In the genomic region with DNA sequence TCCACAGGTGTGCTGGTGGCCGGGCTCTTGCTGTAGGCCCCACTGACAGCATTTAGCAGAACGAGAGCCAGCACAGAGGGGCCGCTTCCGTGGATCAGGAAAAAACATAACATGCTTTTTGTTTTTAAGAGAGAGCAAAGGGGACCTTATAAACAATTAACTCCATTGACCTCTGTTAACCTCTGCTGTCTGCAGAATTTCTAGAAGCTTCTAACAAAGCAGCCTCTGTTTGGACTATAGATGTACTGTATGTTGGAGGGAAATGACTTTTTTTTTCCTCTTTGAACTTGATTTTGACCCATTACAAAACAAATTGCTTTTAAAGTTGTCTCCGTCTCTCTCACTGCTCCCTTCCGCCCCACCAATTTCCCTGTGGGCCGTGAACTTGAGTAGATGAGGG, we compare ENCODE assay signal across 21 cellular contexts.
DNase-seq lines count a peak whose midpoint lies in the region; ATAC-seq and TF ChIP-seq lines count a peak whose summit lies in the region.
"Had no signal": no experiment of that assay in that cellular context is flagged by ENCODE, and none has a peak within 500 bp of the region (broad histone marks: within the 10 kb centered on the region; RNA-seq: fewer than 3 reads in every experiment).

No MANE protein-coding gene starts in this region.

- H3K27ac Mint-ChIP-seq in nephron progenitor cell = peak overlapping the region; percentile 47
- no peak overlapping the region for H3K27ac Mint-ChIP-seq in stimulated activated memory B cell treated with anti-CD40 and anti-IgM and Interleukin-4, amounts not matched to agents 10 μg/mL and 1 μg/mL and 100 μg/mL, for 72 hours
- H3K27ac Mint-ChIP-seq: CD14-positive monocyte; CD4-positive, alpha-beta memory T cell had no signal

- TF ChIP-seq CTCF in cardiac muscle cell (IDR thresholded peaks at IDR 0.05; ENCODE audit: low read depth, low read length) (no peak), right atrium auricular region (IDR thresholded peaks at IDR 0.05) (no peak), nephron progenitor cell (IDR thresholded peaks at IDR 0.05) (no peak)

- H3K4me1 Mint-ChIP-seq in nephron progenitor cell = no peaks in the 10 kb centered on the region
- no peaks in the 10 kb centered on the region for H3K4me1 Mint-ChIP-seq in stimulated activated memory B cell treated with anti-CD40 and anti-IgM and Interleukin-4, amounts not matched to agents 10 μg/mL and 1 μg/mL and 100 μg/mL, for 72 hours
- H3K4me1 Mint-ChIP-seq: CD14-positive monocyte; CD4-positive, alpha-beta memory T cell had no signal

- H3K27me3 Mint-ChIP-seq in nephron progenitor cell (ENCODE audit: low read depth, poor library complexity) = peaks cover 5% of the 10 kb centered on the region
- H3K27me3 Mint-ChIP-seq in stimulated activated memory B cell treated with anti-CD40 and anti-IgM and Interleukin-4, amounts not matched to agents 10 μg/mL and 1 μg/mL and 100 μg/mL, for 72 hours = peaks cover 23% of the 10 kb centered on the region
- H3K27me3 Mint-ChIP-seq: CD4-positive, alpha-beta memory T cell had no signal

- no peak overlapping the region for H3K4me3 Mint-ChIP-seq in nephron progenitor cell
- H3K4me3 Mint-ChIP-seq in stimulated activated memory B cell treated with anti-CD40 and anti-IgM and Interleukin-4, amounts not matched to agents 10 μg/mL and 1 μg/mL and 100 μg/mL, for 72 hours = no peak overlapping the region
- H3K4me3 Mint-ChIP-seq: CD14-positive monocyte; CD4-positive, alpha-beta memory T cell had no signal

- ATAC-seq in stimulated activated memory B cell treated with anti-CD40 and anti-IgM and Interleukin-4, amounts not matched to agents 10 μg/mL and 1 μg/mL and 100 μg/mL, for 72 hours = peak; percentile 14
- ATAC-seq: A549, GM12878 had no signal

- H3K27ac ChIP-seq in cardiac muscle cell = peak overlapping the region; percentile 59
- no peak overlapping the region for H3K27ac ChIP-seq in right atrium auricular region
- H3K27ac ChIP-seq: 22Rv1, A549, BLaER1, GM23248 had no signal

- peaks cover 27% of the 10 kb centered on the region for H3K9me3 Mint-ChIP-seq in nephron progenitor cell
- peaks cover 7% of the 10 kb centered on the region for H3K9me3 Mint-ChIP-seq in stimulated activated memory B cell treated with anti-CD40 and anti-IgM and Interleukin-4, amounts not matched to agents 10 μg/mL and 1 μg/mL and 100 μg/mL, for 72 hours

- H3K9me3 ChIP-seq in cardiac muscle cell (ENCODE audit: low read depth) = no peaks in the 10 kb centered on the region
- H3K9me3 ChIP-seq in right atrium auricular region = peaks cover 0 to 8% of the 10 kb centered on the region in 2 donors
- H3K9me3 ChIP-seq: A549 had no signal

- peaks cover 64% of the 10 kb centered on the region for H3K36me3 Mint-ChIP-seq in nephron progenitor cell (ENCODE audit: low read depth)
- H3K36me3 Mint-ChIP-seq in stimulated activated memory B cell treated with anti-CD40 and anti-IgM and Interleukin-4, amounts not matched to agents 10 μg/mL and 1 μg/mL and 100 μg/mL, for 72 hours = no peaks in the 10 kb centered on the region
- H3K36me3 Mint-ChIP-seq: CD14-positive monocyte; CD4-positive, alpha-beta memory T cell had no signal

- H3K27me3 ChIP-seq in cardiac muscle cell = no peaks in the 10 kb centered on the region
- no peaks in the 10 kb centered on the region for H3K27me3 ChIP-seq in right atrium auricular region
- H3K27me3 ChIP-seq: BLaER1 had no signal

- H3K4me1 ChIP-seq in cardiac muscle cell (ENCODE audit: low read depth) (peaks cover 27% of the 10 kb centered on the region), right atrium auricular region (peaks cover 0 to 13% of the 10 kb centered on the region in 2 donors)
- H3K4me1 ChIP-seq: A549 had no signal

- no peaks in the 10 kb centered on the region for H3K36me3 ChIP-seq in cardiac muscle cell
- H3K36me3 ChIP-seq in right atrium auricular region = no peaks in the 10 kb centered on the region
- H3K36me3 ChIP-seq: BLaER1 had no signal

- DNase-seq in cardiac muscle cell (ENCODE audit: low read depth in 1 of 2, low spot score in 1 of 2) (no peak), right atrium auricular region (ENCODE audit: low spot score) (no peak), epidermal melanocyte (ENCODE audit: insufficient read length, low spot score) (peak; percentile 34), nephron progenitor cell (no peak), LoVo (ENCODE audit: low spot score) (no peak), NCI-H1105 treated with DMSO at 0.1 percent for 48 hours (lab: John Stamatoyannopoulos, UW) (no peak), NAMALWA (ENCODE audit: low spot score) (no peak)
- DNase-seq: AML-193; Calu3; CD4-positive, alpha-beta memory T cell; DMS53; DND-41; EL; GM23248; H7 had no signal

- no peak overlapping the region for H3K4me3 ChIP-seq in cardiac muscle cell
- no peak overlapping the region for H3K4me3 ChIP-seq in right atrium auricular region
- H3K4me3 ChIP-seq: A549, BLaER1, GM12878, GM23248 had no signal
